ENCODE assay signal across 9 cellular contexts in genomic region chr2:218879881-218880748, GRCh38. TPM values are rescaled to one million over a fixed set of nuclear protein-coding genes. Genes with fewer than 3 reads are reported as not detected.
DNase-seq lines count a peak whose midpoint lies in the region; ATAC-seq and TF ChIP-seq lines count a peak whose summit lies in the region.
"Had no signal": no experiment of that assay in that cellular context is flagged by ENCODE, and none has a peak within 500 bp of the region (broad histone marks: within the 10 kb centered on the region; RNA-seq: fewer than 3 reads in every experiment).

No MANE protein-coding gene starts in this region.

- peaks cover 25 to 47% (median 38%) of the 10 kb centered on the region in 3 donors for H3K4me1 Mint-ChIP-seq in IgD-negative memory B cell
- peaks cover 24% of the 10 kb centered on the region for H3K4me1 Mint-ChIP-seq in activated CD8-positive, alpha-beta T cell treated with anti-CD3 and anti-CD28 coated beads, Interleukin-2, amount 10 ng/mL, durations not matched to agents 7 days and 5 days (ENCODE audit: low read depth)

- peak overlapping the region; percentile 91 to 98 (median 97) for H3K27ac Mint-ChIP-seq in IgD-negative memory B cell
- H3K27ac Mint-ChIP-seq in activated CD8-positive, alpha-beta T cell treated with anti-CD3 and anti-CD28 coated beads, Interleukin-2, amount 10 ng/mL, durations not matched to agents 7 days and 5 days = no peak overlapping the region

- no peaks in the 10 kb centered on the region for H3K9me3 Mint-ChIP-seq in IgD-negative memory B cell
- H3K9me3 Mint-ChIP-seq in activated CD8-positive, alpha-beta T cell treated with anti-CD3 and anti-CD28 coated beads, Interleukin-2, amount 10 ng/mL, durations not matched to agents 7 days and 5 days (ENCODE audit: insufficient read depth) = no peaks in the 10 kb centered on the region

- H3K36me3 Mint-ChIP-seq in IgD-negative memory B cell = no peaks in the 10 kb centered on the region
- no peaks in the 10 kb centered on the region for H3K36me3 Mint-ChIP-seq in activated CD8-positive, alpha-beta T cell treated with anti-CD3 and anti-CD28 coated beads, Interleukin-2, amount 10 ng/mL, durations not matched to agents 7 days and 5 days (ENCODE audit: low read depth)

- DNase-seq in activated CD8-positive, alpha-beta T cell treated with anti-CD3 and anti-CD28 coated beads, Interleukin-2, amount 10 ng/mL, durations not matched to agents 7 days and 5 days = peak; percentile 55
- DNase-seq in germinal center (ENCODE audit: low spot score) (peak; percentile 84), T1000 (lab: John Stamatoyannopoulos, UW) (no peak), HuH-7.5 (ENCODE audit: low spot score) (no peak)
- DNase-seq in stimulated activated CD4-positive, alpha-beta T cell treated with anti-CD3 and anti-CD28 coated beads, Interleukin-2, amount 100 ng/mL, for 4 hours (ENCODE audit: low read depth) = peak; percentile 83

- H3K27me3 Mint-ChIP-seq in IgD-negative memory B cell = peaks cover 8% of the 10 kb centered on the region
- H3K27me3 Mint-ChIP-seq in activated CD8-positive, alpha-beta T cell treated with anti-CD3 and anti-CD28 coated beads, Interleukin-2, amount 10 ng/mL, durations not matched to agents 7 days and 5 days (ENCODE audit: low read depth) = peaks cover 58% of the 10 kb centered on the region

- CTCF ChIA-PET in activated CD8-positive, alpha-beta T cell treated with anti-CD3 and anti-CD28 coated beads, Interleukin-2, amount 10 ng/mL, durations not matched to agents 7 days and 5 days (lab: Charles Lee) = interaction anchor here (1.3 to 22.4 kb wide), 3 partner anchors 7 to 33 kb away, joined by 5 to 930 read pairs (median 117); no protein-coding TSS in a partner anchor

- ATAC-seq in GM21423 (IDR thresholded peaks at IDR 0.05; ENCODE audit: unreplicated experiment) = peak; percentile 71
- ATAC-seq in activated CD8-positive, alpha-beta T cell treated with anti-CD3 and anti-CD28 coated beads, Interleukin-2, amount 10 ng/mL, durations not matched to agents 7 days and 5 days = peak; percentile 66

- peak; percentile 50 for TF ChIP-seq POLR2A in GM10847 (IDR thresholded peaks at IDR 0.05; ENCODE audit: extremely low read depth, insufficient read length)

- POLR2A ChIA-PET in activated CD8-positive, alpha-beta T cell treated with anti-CD3 and anti-CD28 coated beads, Interleukin-2, amount 10 ng/mL, durations not matched to agents 7 days and 5 days (lab: Charles Lee) = interaction anchor here (1.3 to 4.2 kb wide), 2 partner anchors 12 to 17 kb away, joined by 3 to 31 read pairs; no protein-coding TSS in a partner anchor

- H3K4me3 Mint-ChIP-seq in IgD-negative memory B cell = peak overlapping the region; percentile 81 to 93 (median 90)
- peak overlapping the region; percentile 58 for H3K4me3 Mint-ChIP-seq in activated CD8-positive, alpha-beta T cell treated with anti-CD3 and anti-CD28 coated beads, Interleukin-2, amount 10 ng/mL, durations not matched to agents 7 days and 5 days

RNA-seq across cellular contexts. Expression of gene WNT10A, which starts 0.5 kb away (rescaled TPM):
- polyA plus RNA-seq in IgD-negative memory B cell = 2.4 TPM
- not detected for total RNA-seq in activated CD8-positive, alpha-beta T cell treated with anti-CD3 and anti-CD28 coated beads, Interleukin-2, amount 10 ng/mL, durations not matched to agents 7 days and 5 days
- total RNA-seq: skeletal muscle tissue had no signal

RNA-seq across cellular contexts. Expression of gene WNT6, which starts 20.5 kb away (rescaled TPM):
- 0.86 TPM for polyA plus RNA-seq in IgD-negative memory B cell
- total RNA-seq in activated CD8-positive, alpha-beta T cell treated with anti-CD3 and anti-CD28 coated beads, Interleukin-2, amount 10 ng/mL, durations not matched to agents 7 days and 5 days = not detected
- total RNA-seq: skeletal muscle tissue had no signal

RNA-seq across cellular contexts. Expression of gene PRKAG3, which starts 48.5 kb away (rescaled TPM):
- not detected for polyA plus RNA-seq in IgD-negative memory B cell
- not detected for total RNA-seq in activated CD8-positive, alpha-beta T cell treated with anti-CD3 and anti-CD28 coated beads, Interleukin-2, amount 10 ng/mL, durations not matched to agents 7 days and 5 days

Comparison
In these comparisons a context has a peak if more than half of its experiments do, and no peak if none do; other contexts are left out.
1. DNase-seq: peak in activated CD8-positive, alpha-beta T cell treated with anti-CD3 and anti-CD28 coated beads, Interleukin-2, amount 10 ng/mL, durations not matched to agents 7 days and 5 days (single experiment), germinal center (single experiment) and stimulated activated CD4-positive, alpha-beta T cell treated with anti-CD3 and anti-CD28 coated beads, Interleukin-2, amount 100 ng/mL, for 4 hours (single experiment); none in T1000 (single experiment) and HuH-7.5 (single experiment).